1 cellular context compared by ENCODE assay signal in the genomic region with DNA sequence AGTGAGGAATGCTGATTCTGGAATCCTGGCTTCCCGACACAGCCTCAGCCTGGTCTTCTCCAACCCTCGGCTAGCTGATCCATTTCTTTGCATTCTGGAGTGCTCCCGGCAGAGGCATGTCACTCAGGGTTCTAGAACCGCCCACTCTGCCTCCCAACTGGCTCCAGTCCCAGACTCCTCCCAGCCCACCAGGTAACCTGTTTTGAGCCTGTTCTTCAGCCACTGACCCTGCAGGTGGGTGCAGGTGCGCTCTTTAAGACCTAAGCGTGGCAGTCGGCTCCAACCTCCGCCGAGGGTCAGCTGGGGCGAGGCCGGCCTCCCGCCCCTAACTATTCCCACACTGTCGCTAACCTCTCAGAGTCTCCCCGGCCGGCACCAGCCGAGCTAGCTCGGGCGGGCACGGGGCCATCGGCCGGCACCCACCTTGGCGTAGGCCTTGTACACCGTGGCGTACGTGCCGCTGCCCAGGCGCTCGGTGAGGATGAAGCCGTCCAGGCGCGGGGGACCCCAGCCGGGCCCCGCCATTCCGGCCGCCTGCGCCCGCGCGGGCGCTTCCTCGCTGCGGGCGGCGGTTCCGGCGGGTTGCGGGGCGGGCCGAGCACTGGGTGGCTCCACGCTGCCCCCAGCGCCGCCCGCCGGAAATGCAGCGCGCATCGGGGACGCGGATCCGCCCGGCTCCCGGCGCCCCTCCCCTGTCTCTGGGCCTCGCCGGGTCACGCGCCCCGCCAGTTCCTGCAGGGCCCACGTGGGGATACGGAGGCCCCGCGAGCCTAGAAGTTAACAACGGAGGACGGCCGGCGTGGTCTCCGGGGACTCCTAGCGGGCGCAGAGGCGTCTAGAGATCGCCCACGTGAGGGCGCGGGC.
TF ChIP-seq lines count a peak whose summit lies in the region.

A gene with protein sequence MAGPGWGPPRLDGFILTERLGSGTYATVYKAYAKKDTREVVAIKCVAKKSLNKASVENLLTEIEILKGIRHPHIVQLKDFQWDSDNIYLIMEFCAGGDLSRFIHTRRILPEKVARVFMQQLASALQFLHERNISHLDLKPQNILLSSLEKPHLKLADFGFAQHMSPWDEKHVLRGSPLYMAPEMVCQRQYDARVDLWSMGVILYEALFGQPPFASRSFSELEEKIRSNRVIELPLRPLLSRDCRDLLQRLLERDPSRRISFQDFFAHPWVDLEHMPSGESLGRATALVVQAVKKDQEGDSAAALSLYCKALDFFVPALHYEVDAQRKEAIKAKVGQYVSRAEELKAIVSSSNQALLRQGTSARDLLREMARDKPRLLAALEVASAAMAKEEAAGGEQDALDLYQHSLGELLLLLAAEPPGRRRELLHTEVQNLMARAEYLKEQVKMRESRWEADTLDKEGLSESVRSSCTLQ (minus strand): TSS at position 576 of the 864 bp plus-strand sequence. CDS start 51 bp downstream, at position 525.

TF ChIP-seq in HepG2, 621 proteins besides CTCF, POLR2A, EP300 and RAD21 (continued from another document and continues in another):
- TF ChIP-seq ZNF562 (CRISPR knock-in tag; IDR thresholded peaks at IDR 0.05; ENCODE audit: borderline replicate concordance) (no peak), GATAD1 (CRISPR knock-in tag; IDR thresholded peaks at IDR 0.05) (peak; percentile 16; the same call in 1 of the 2 replicates), NFE2 (CRISPR knock-in tag; IDR thresholded peaks at IDR 0.05) (no peak), ZNF335 (CRISPR knock-in tag; IDR thresholded peaks at IDR 0.05) (no peak), MAF1 (CRISPR knock-in tag; IDR thresholded peaks at IDR 0.05; ENCODE audit: borderline replicate concordance) (no peak), SIN3B (IDR thresholded peaks at IDR 0.05; ENCODE audit: low read length) (no peak), FOXK1 (CRISPR knock-in tag; IDR thresholded peaks at IDR 0.05; ENCODE audit: borderline replicate concordance, low read depth) (no peak), ZSCAN12 (CRISPR knock-in tag; IDR thresholded peaks at IDR 0.05) (no peak), TBL1XR1 (IDR thresholded peaks at IDR 0.05; ENCODE audit: borderline replicate concordance, low read length, partially characterized antibody) (no peak), DNMT1 (CRISPR knock-in tag; IDR thresholded peaks at IDR 0.05) (no peak), RARG (CRISPR knock-in tag; IDR thresholded peaks at IDR 0.05; ENCODE audit: low read depth) (no peak), ZNF749 (CRISPR knock-in tag; IDR thresholded peaks at IDR 0.05; ENCODE audit: borderline replicate concordance) (no peak), ZNF747 (CRISPR knock-in tag; IDR thresholded peaks at IDR 0.05; ENCODE audit: borderline replicate concordance) (0 out of 2 replicates have a peak, but pooled peaks have one; percentile 39), ZNF781 (CRISPR knock-in tag; IDR thresholded peaks at IDR 0.05; ENCODE audit: borderline replicate concordance, not compliant biosample characterization) (no peak), ZNF839 (CRISPR knock-in tag; IDR thresholded peaks at IDR 0.05; ENCODE audit: borderline replicate concordance) (no peak), REL (CRISPR knock-in tag; conservative IDR thresholded peaks at IDR 0.05) (no peak), FIP1L1 (IDR thresholded peaks at IDR 0.05; ENCODE audit: borderline replicate concordance, insufficient read depth, low read depth, low read length) (no peak), ZNF768 (CRISPR knock-in tag; IDR thresholded peaks at IDR 0.05) (no peak; the same call in 1 of the 2 replicates), KDM6A (CRISPR knock-in tag; IDR thresholded peaks at IDR 0.05; ENCODE audit: low read depth) (no peak), EED (CRISPR knock-in tag; IDR thresholded peaks at IDR 0.05) (no peak), ZNF777 (CRISPR knock-in tag; IDR thresholded peaks at IDR 0.05) (peak; percentile 79), EEA1 (CRISPR knock-in tag; IDR thresholded peaks at IDR 0.05; ENCODE audit: borderline replicate concordance) (no peak), MXD4 (CRISPR knock-in tag; IDR thresholded peaks at IDR 0.05) (peak; percentile 55; the same call in 1 of the 2 replicates), ZFP62 (CRISPR knock-in tag; IDR thresholded peaks at IDR 0.05) (no peak), ZNF354B (CRISPR knock-in tag; IDR thresholded peaks at IDR 0.05) (no peak), TEAD3 (CRISPR knock-in tag; optimal IDR thresholded peaks at IDR 0.05; ENCODE audit: borderline replicate concordance) (no peak), MTF1 (CRISPR knock-in tag; IDR thresholded peaks at IDR 0.05) (no peak), NFYC (CRISPR knock-in tag; IDR thresholded peaks at IDR 0.05) (peak; percentile 49), SMYD3 (CRISPR knock-in tag; IDR thresholded peaks at IDR 0.05) (no peak)
- TF ChIP-seq, protein P1, sequence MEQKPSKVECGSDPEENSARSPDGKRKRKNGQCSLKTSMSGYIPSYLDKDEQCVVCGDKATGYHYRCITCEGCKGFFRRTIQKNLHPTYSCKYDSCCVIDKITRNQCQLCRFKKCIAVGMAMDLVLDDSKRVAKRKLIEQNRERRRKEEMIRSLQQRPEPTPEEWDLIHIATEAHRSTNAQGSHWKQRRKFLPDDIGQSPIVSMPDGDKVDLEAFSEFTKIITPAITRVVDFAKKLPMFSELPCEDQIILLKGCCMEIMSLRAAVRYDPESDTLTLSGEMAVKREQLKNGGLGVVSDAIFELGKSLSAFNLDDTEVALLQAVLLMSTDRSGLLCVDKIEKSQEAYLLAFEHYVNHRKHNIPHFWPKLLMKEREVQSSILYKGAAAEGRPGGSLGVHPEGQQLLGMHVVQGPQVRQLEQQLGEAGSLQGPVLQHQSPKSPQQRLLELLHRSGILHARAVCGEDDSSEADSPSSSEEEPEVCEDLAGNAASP (CRISPR knock-in tag; IDR thresholded peaks at IDR 0.05; ENCODE audit: borderline replicate concordance) = no peak
- TF ChIP-seq, protein P2, sequence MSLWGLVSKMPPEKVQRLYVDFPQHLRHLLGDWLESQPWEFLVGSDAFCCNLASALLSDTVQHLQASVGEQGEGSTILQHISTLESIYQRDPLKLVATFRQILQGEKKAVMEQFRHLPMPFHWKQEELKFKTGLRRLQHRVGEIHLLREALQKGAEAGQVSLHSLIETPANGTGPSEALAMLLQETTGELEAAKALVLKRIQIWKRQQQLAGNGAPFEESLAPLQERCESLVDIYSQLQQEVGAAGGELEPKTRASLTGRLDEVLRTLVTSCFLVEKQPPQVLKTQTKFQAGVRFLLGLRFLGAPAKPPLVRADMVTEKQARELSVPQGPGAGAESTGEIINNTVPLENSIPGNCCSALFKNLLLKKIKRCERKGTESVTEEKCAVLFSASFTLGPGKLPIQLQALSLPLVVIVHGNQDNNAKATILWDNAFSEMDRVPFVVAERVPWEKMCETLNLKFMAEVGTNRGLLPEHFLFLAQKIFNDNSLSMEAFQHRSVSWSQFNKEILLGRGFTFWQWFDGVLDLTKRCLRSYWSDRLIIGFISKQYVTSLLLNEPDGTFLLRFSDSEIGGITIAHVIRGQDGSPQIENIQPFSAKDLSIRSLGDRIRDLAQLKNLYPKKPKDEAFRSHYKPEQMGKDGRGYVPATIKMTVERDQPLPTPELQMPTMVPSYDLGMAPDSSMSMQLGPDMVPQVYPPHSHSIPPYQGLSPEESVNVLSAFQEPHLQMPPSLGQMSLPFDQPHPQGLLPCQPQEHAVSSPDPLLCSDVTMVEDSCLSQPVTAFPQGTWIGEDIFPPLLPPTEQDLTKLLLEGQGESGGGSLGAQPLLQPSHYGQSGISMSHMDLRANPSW (CRISPR knock-in tag; IDR thresholded peaks at IDR 0.05; ENCODE audit: borderline replicate concordance) = no peak; the same call in 1 of the 2 replicates
- TF ChIP-seq, protein P3, sequence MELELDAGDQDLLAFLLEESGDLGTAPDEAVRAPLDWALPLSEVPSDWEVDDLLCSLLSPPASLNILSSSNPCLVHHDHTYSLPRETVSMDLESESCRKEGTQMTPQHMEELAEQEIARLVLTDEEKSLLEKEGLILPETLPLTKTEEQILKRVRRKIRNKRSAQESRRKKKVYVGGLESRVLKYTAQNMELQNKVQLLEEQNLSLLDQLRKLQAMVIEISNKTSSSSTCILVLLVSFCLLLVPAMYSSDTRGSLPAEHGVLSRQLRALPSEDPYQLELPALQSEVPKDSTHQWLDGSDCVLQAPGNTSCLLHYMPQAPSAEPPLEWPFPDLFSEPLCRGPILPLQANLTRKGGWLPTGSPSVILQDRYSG (CRISPR knock-in tag; IDR thresholded peaks at IDR 0.05) = no peak
- TF ChIP-seq, protein P4, sequence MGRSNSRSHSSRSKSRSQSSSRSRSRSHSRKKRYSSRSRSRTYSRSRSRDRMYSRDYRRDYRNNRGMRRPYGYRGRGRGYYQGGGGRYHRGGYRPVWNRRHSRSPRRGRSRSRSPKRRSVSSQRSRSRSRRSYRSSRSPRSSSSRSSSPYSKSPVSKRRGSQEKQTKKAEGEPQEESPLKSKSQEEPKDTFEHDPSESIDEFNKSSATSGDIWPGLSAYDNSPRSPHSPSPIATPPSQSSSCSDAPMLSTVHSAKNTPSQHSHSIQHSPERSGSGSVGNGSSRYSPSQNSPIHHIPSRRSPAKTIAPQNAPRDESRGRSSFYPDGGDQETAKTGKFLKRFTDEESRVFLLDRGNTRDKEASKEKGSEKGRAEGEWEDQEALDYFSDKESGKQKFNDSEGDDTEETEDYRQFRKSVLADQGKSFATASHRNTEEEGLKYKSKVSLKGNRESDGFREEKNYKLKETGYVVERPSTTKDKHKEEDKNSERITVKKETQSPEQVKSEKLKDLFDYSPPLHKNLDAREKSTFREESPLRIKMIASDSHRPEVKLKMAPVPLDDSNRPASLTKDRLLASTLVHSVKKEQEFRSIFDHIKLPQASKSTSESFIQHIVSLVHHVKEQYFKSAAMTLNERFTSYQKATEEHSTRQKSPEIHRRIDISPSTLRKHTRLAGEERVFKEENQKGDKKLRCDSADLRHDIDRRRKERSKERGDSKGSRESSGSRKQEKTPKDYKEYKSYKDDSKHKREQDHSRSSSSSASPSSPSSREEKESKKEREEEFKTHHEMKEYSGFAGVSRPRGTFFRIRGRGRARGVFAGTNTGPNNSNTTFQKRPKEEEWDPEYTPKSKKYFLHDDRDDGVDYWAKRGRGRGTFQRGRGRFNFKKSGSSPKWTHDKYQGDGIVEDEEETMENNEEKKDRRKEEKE (IDR thresholded peaks at IDR 0.05) = no peak
- TF ChIP-seq, protein P5, sequence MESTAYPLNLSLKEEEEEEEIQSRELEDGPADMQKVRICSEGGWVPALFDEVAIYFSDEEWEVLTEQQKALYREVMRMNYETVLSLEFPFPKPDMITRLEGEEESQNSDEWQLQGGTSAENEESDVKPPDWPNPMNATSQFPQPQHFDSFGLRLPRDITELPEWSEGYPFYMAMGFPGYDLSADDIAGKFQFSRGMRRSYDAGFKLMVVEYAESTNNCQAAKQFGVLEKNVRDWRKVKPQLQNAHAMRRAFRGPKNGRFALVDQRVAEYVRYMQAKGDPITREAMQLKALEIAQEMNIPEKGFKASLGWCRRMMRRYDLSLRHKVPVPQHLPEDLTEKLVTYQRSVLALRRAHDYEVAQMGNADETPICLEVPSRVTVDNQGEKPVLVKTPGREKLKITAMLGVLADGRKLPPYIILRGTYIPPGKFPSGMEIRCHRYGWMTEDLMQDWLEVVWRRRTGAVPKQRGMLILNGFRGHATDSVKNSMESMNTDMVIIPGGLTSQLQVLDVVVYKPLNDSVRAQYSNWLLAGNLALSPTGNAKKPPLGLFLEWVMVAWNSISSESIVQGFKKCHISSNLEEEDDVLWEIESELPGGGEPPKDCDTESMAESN (CRISPR knock-in tag; conservative IDR thresholded peaks at IDR 0.05) = 0 out of 2 replicates have a peak, but pooled peaks have one; percentile 74
- TF ChIP-seq, protein P6, sequence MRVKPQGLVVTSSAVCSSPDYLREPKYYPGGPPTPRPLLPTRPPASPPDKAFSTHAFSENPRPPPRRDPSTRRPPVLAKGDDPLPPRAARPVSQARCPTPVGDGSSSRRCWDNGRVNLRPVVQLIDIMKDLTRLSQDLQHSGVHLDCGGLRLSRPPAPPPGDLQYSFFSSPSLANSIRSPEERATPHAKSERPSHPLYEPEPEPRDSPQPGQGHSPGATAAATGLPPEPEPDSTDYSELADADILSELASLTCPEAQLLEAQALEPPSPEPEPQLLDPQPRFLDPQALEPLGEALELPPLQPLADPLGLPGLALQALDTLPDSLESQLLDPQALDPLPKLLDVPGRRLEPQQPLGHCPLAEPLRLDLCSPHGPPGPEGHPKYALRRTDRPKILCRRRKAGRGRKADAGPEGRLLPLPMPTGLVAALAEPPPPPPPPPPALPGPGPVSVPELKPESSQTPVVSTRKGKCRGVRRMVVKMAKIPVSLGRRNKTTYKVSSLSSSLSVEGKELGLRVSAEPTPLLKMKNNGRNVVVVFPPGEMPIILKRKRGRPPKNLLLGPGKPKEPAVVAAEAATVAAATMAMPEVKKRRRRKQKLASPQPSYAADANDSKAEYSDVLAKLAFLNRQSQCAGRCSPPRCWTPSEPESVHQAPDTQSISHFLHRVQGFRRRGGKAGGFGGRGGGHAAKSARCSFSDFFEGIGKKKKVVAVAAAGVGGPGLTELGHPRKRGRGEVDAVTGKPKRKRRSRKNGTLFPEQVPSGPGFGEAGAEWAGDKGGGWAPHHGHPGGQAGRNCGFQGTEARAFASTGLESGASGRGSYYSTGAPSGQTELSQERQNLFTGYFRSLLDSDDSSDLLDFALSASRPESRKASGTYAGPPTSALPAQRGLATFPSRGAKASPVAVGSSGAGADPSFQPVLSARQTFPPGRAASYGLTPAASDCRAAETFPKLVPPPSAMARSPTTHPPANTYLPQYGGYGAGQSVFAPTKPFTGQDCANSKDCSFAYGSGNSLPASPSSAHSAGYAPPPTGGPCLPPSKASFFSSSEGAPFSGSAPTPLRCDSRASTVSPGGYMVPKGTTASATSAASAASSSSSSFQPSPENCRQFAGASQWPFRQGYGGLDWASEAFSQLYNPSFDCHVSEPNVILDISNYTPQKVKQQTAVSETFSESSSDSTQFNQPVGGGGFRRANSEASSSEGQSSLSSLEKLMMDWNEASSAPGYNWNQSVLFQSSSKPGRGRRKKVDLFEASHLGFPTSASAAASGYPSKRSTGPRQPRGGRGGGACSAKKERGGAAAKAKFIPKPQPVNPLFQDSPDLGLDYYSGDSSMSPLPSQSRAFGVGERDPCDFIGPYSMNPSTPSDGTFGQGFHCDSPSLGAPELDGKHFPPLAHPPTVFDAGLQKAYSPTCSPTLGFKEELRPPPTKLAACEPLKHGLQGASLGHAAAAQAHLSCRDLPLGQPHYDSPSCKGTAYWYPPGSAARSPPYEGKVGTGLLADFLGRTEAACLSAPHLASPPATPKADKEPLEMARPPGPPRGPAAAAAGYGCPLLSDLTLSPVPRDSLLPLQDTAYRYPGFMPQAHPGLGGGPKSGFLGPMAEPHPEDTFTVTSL (CRISPR knock-in tag; IDR thresholded peaks at IDR 0.05; ENCODE audit: borderline replicate concordance) = no peak
- TF ChIP-seq, protein P7, sequence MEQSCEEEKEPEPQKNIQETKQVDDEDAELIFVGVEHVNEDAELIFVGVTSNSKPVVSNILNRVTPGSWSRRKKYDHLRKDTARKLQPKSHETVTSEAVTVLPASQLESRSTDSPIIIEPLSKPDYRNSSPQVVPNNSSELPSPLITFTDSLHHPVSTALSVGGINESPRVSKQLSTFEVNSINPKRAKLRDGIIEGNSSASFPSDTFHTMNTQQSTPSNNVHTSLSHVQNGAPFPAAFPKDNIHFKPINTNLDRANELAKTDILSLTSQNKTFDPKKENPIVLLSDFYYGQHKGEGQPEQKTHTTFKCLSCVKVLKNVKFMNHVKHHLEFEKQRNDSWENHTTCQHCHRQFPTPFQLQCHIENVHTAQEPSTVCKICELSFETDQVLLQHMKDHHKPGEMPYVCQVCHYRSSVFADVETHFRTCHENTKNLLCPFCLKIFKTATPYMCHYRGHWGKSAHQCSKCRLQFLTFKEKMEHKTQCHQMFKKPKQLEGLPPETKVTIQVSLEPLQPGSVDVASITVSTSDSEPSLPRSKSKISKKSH (CRISPR knock-in tag; IDR thresholded peaks at IDR 0.05; ENCODE audit: borderline replicate concordance) = no peak
